Comparison of ENCODE assay signal across 1 cellular context in the genomic region with DNA sequence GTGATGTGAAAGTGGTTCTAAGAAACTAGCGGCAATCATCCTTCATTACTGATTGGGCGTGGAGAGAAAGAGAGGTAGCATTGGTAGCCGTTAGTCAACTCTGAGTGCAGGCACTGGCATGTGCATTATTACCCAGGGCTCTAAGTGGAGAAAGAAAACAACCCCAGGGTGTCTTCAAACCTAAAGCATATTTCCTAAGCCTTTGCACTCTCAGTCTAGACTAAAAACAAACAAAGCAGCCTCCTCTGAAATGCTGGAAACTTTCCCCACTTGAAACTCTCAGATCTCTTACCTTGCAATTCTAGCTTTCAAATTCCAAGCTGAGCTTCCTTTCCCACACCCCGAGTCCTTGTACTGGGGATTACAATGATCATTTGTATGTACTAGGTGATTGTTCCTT.
A peak's percentile ranks its signal among the peaks of the same experiment; 100 is the strongest.
TF ChIP-seq lines count a peak whose summit lies in the region.

No MANE protein-coding gene starts in this region.

TF ChIP-seq in HEK293, 187 proteins besides CTCF, POLR2A, EP300 and RAD21:
- TF ChIP-seq GFI1B (tag by site-specific recombination; IDR thresholded peaks at IDR 0.05) (no peak), TCF7L2 (IDR thresholded peaks at IDR 0.05; ENCODE audit: borderline replicate concordance, low read depth, low read length) (0 out of 2 replicates have a peak, but pooled peaks have one; percentile 11), ZFHX2 (tag by site-specific recombination; conservative IDR thresholded peaks at IDR 0.05) (no peak), ZNF10 (tag by site-specific recombination; IDR thresholded peaks at IDR 0.05) (no peak), ZXDB (tag by site-specific recombination; IDR thresholded peaks at IDR 0.05) (no peak), YY2 (tag by site-specific recombination; IDR thresholded peaks at IDR 0.05) (no peak), TRIM28 (IDR thresholded peaks at IDR 0.05; ENCODE audit: borderline replicate concordance, low read length) (peak; percentile 81; the same call in 1 of the 2 replicates)
- TF ChIP-seq, protein P1, sequence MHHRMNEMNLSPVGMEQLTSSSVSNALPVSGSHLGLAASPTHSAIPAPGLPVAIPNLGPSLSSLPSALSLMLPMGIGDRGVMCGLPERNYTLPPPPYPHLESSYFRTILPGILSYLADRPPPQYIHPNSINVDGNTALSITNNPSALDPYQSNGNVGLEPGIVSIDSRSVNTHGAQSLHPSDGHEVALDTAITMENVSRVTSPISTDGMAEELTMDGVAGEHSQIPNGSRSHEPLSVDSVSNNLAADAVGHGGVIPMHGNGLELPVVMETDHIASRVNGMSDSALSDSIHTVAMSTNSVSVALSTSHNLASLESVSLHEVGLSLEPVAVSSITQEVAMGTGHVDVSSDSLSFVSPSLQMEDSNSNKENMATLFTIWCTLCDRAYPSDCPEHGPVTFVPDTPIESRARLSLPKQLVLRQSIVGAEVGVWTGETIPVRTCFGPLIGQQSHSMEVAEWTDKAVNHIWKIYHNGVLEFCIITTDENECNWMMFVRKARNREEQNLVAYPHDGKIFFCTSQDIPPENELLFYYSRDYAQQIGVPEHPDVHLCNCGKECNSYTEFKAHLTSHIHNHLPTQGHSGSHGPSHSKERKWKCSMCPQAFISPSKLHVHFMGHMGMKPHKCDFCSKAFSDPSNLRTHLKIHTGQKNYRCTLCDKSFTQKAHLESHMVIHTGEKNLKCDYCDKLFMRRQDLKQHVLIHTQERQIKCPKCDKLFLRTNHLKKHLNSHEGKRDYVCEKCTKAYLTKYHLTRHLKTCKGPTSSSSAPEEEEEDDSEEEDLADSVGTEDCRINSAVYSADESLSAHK (tag by site-specific recombination; IDR thresholded peaks at IDR 0.05) = peak; percentile 68; the same call in 1 of the 2 replicates
- TF ChIP-seq, protein P2, sequence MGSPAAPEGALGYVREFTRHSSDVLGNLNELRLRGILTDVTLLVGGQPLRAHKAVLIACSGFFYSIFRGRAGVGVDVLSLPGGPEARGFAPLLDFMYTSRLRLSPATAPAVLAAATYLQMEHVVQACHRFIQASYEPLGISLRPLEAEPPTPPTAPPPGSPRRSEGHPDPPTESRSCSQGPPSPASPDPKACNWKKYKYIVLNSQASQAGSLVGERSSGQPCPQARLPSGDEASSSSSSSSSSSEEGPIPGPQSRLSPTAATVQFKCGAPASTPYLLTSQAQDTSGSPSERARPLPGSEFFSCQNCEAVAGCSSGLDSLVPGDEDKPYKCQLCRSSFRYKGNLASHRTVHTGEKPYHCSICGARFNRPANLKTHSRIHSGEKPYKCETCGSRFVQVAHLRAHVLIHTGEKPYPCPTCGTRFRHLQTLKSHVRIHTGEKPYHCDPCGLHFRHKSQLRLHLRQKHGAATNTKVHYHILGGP (tag by site-specific recombination; IDR thresholded peaks at IDR 0.05) = no peak
